Comparison of ENCODE assay signal across 18 cellular contexts in the genomic region with DNA sequence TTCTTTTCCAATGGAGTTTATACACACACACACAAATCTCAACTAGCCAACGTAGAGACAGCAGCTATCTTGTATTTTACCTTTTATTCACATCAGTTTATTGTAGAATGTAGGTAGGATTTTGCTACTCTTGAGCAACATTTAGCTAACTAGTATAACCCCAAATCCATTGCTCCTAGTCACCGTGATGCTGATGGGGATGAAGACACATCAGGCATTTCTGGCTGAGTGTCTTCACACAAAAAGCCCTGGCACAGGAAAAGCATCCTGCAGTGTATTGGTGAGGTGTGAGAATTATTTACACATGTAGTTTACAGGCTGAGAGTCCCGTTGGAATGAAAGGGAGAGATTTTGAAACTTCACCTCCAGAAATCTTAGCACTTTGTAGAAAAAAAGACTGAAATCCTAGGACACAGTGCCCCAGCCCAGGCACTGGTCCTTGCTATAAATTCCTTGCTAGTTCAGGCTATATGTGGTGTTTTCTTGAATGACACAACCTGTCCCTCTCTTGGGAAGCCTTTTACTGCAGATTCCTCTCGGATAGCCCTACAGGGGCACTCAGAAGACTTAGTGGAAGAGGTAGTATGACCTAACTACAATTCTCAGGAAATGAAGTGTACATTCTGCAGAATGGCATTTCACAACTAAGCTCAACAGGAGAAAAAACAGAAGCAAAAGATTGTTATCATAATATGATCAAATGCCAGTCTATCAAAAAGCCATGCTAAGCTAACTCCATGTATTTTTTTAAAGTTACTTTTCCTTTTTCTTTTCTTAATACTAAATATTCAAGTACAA.
DNase-seq lines count a peak whose midpoint lies in the region; ATAC-seq and TF ChIP-seq lines count a peak whose summit lies in the region.
"Had no signal": no experiment of that assay in that cellular context is flagged by ENCODE, and none has a peak within 500 bp of the region (broad histone marks: within the 10 kb centered on the region; RNA-seq: fewer than 3 reads in every experiment).

No MANE protein-coding gene starts in this region.

- in situ Hi-C loops in brain microvascular endothelial cell (cut with HindIII; ENCODE audit: low pct_ligation_motif_present, low sequenced_read_pairs) = no loop called here

- H3K27me3 ChIP-seq in brain microvascular endothelial cell (replicated peaks) = no peaks in the 10 kb centered on the region
- H3K27me3 ChIP-seq: BLaER1, hepatocyte had no signal

- no peak for TF ChIP-seq CTCF in NB4 (IDR thresholded peaks at IDR 0.05; ENCODE audit: low read depth, low read length)
- TF ChIP-seq CTCF in brain microvascular endothelial cell (IDR thresholded peaks at IDR 0.05; ENCODE audit: low read depth, low read length, missing control alignments) = no peak

- ATAC-seq in GM18870 (IDR thresholded peaks at IDR 0.05; ENCODE audit: unreplicated experiment) = no peak
- ATAC-seq: HCT116 had no signal

- H3K27ac ChIP-seq in brain microvascular endothelial cell = peak overlapping the region; percentile 86
- H3K27ac ChIP-seq: BLaER1, hepatocyte, prostate gland had no signal

- no peaks in the 10 kb centered on the region for H3K36me3 ChIP-seq in brain microvascular endothelial cell (replicated peaks)
- H3K36me3 ChIP-seq: BLaER1, prostate gland had no signal

- H3K4me3 ChIP-seq in NB4 (ENCODE audit: low read depth, low read length) (no peak overlapping the region), brain microvascular endothelial cell (ENCODE audit: low read depth, low read length) (no peak overlapping the region)
- H3K4me3 ChIP-seq: BLaER1, hepatocyte, prostate gland had no signal

- peak; percentile 39 for DNase-seq in EH (ENCODE audit: low read depth)
- DNase-seq in NB4 (ENCODE audit: low read depth) = peak; percentile 45
- peak; percentile 12 for DNase-seq in brain microvascular endothelial cell
- peak; percentile 43 for DNase-seq in renal cortical epithelial cell (ENCODE audit: low read depth)
- DNase-seq in activated CD4-positive, alpha-beta T cell treated with anti-CD3 and anti-CD28 coated beads, Interleukin-2, amount 50 U/mL, for 4 hours = no peak
- DNase-seq in erythroblast (lab: John Stamatoyannopoulos, UW) = no peak
- DNase-seq: activated CD4-positive, alpha-beta T cell treated with anti-CD3 and anti-CD28 coated beads for 1 hour; activated gamma-delta T cell; NCI-H1436 treated with DMSO at 0.1 percent for 48 hours; NCI-H345; SIG-M5; stimulated activated CD8-positive, alpha-beta memory T cell treated with anti-CD3 and anti-CD28 coated beads, Interleukin-4, amount 100 ng/mL, for 48 hours; substantia nigra had no signal

- no peak for TF ChIP-seq POLR2A in NB4 (IDR thresholded peaks at IDR 0.05; ENCODE audit: extremely low read depth, insufficient read length)
- TF ChIP-seq POLR2A in erythroblast (IDR thresholded peaks at IDR 0.05; ENCODE audit: low read length) = no peak

Comparison
In these comparisons a context has a peak if more than half of its experiments do, and no peak if none do; other contexts are left out.
1. DNase-seq: peak in EH (single experiment), NB4 (single experiment), brain microvascular endothelial cell (single experiment) and renal cortical epithelial cell (single experiment); none in activated CD4-positive, alpha-beta T cell treated with anti-CD3 and anti-CD28 coated beads, Interleukin-2, amount 50 U/mL, for 4 hours (0 of 2) and erythroblast (0 of 2).